ENCODE assay signal across 9 cellular contexts in genomic region chr6:28217890-28218289, GRCh38. TPM values are rescaled to one million over a fixed set of nuclear protein-coding genes. Genes with fewer than 3 reads are reported as not detected.
DNase-seq lines count a peak whose midpoint lies in the region; ATAC-seq and TF ChIP-seq lines count a peak whose summit lies in the region.
"Had no signal": no experiment of that assay in that cellular context is flagged by ENCODE, and none has a peak within 500 bp of the region (broad histone marks: within the 10 kb centered on the region; RNA-seq: fewer than 3 reads in every experiment).

No MANE protein-coding gene starts in this region.

- H3K36me3 Mint-ChIP-seq in activated T-cell treated with anti-CD3 and anti-CD28 coated beads, Interleukin-2, amount 50 U/mL, for 72 hours (ENCODE audit: insufficient read depth in 2 of 2) = peaks cover 0 to 2% of the 10 kb centered on the region in 2 donors
- H3K36me3 Mint-ChIP-seq in glutamatergic neuron (ENCODE audit: unreplicated experiment) = no peaks in the 10 kb centered on the region

- in situ Hi-C loops in Panc1 (cut with HindIII; ENCODE audit: low pct_unique_long_range_greater_than_20kb, low sequenced_read_pairs) = no loop called here

- no peaks in the 10 kb centered on the region for H3K9me3 Mint-ChIP-seq in activated T-cell treated with anti-CD3 and anti-CD28 coated beads, Interleukin-2, amount 50 U/mL, for 72 hours
- peaks cover 7% of the 10 kb centered on the region for H3K9me3 Mint-ChIP-seq in glutamatergic neuron (ENCODE audit: unreplicated experiment)

- no peaks in the 10 kb centered on the region for H3K36me3 ChIP-seq in Panc1 (ENCODE audit: control insufficient read depth, insufficient read depth, low read length)
- no peaks in the 10 kb centered on the region for H3K36me3 ChIP-seq in smooth muscle cell (ENCODE audit: low read depth)
- H3K36me3 ChIP-seq in stomach = no peaks in the 10 kb centered on the region

- POLR2A ChIA-PET in Panc1 (lab: Charles Lee) = interaction anchor here (0.7 to 0.8 kb wide), 2 partner anchors 18 to 121 kb away, joined by 3 to 4 read pairs; no protein-coding TSS in a partner anchor

- H3K9me3 ChIP-seq in Panc1 (ENCODE audit: control insufficient read depth, insufficient read depth, low read depth, low read length) = no peaks in the 10 kb centered on the region
- H3K9me3 ChIP-seq in smooth muscle cell (replicated peaks; ENCODE audit: low read depth) = no peaks in the 10 kb centered on the region
- H3K9me3 ChIP-seq in stomach = no peaks in the 10 kb centered on the region

- no peak for DNase-seq in activated T-cell treated with anti-CD3 and anti-CD28 coated beads, Interleukin-2, amount 50 U/mL, for 72 hours
- no peak for DNase-seq in activated T-cell treated with anti-CD3 and anti-CD28 coated beads for 4 hours
- no peak for DNase-seq in Panc1 (ENCODE audit: low read depth, low spot score)
- DNase-seq in glutamatergic neuron = no peak
- DNase-seq in smooth muscle cell (lab: John Stamatoyannopoulos, UW; ENCODE audit: unreplicated experiment) = no peak
- no peak for DNase-seq in COR-L47 (lab: John Stamatoyannopoulos, UW)
- no peak for DNase-seq in SW 1271 (lab: John Stamatoyannopoulos, UW)
- no peak for DNase-seq in stomach

- no peaks in the 10 kb centered on the region for H4K20me1 ChIP-seq in smooth muscle cell (ENCODE audit: low read depth)

- H3K4me1 ChIP-seq in Panc1 (ENCODE audit: control insufficient read depth, insufficient read depth, low read length) = peaks cover 33% of the 10 kb centered on the region
- peaks cover 7% of the 10 kb centered on the region for H3K4me1 ChIP-seq in smooth muscle cell (ENCODE audit: low read depth)
- peaks cover 4 to 17% (median 15%) of the 10 kb centered on the region in 4 donors for H3K4me1 ChIP-seq in stomach

- no peak overlapping the region for H3K9ac ChIP-seq in smooth muscle cell (ENCODE audit: low read depth)

- intact Hi-C loops in Panc1 (cut with micrococcal nuclease; ENCODE audit: unreplicated experiment) (no loop called here), stomach (cut with DNase I; ENCODE audit: low total_unique reads) (no loop called here)

- no peak overlapping the region for H2AFZ ChIP-seq in smooth muscle cell (ENCODE audit: low read depth)

- BruUV-seq in Panc1 (replicated peaks; lab: Mats Ljungman, UMichigan) = no TSS peak

- peak overlapping the region; percentile 97 for H3K4me2 ChIP-seq in smooth muscle cell

- H3K27me3 ChIP-seq in Panc1 (ENCODE audit: control insufficient read depth, insufficient read depth, low read length) = no peaks in the 10 kb centered on the region
- H3K27me3 ChIP-seq in smooth muscle cell (ENCODE audit: low read depth) = peaks cover 50% of the 10 kb centered on the region
- peaks cover 0 to 74% (median 14%) of the 10 kb centered on the region in 3 donors for H3K27me3 ChIP-seq in stomach

- TF ChIP-seq POLR2A in stomach (IDR thresholded peaks at IDR 0.05) = no peak

- H3F3A ChIP-seq in smooth muscle cell (ENCODE audit: low read depth) = no peaks in the 10 kb centered on the region

- H3K4me3 Mint-ChIP-seq in activated T-cell treated with anti-CD3 and anti-CD28 coated beads, Interleukin-2, amount 50 U/mL, for 72 hours = peak overlapping the region; percentile 83 to 90
- H3K4me3 Mint-ChIP-seq in glutamatergic neuron (ENCODE audit: unreplicated experiment) = peak overlapping the region; percentile 87

- H3K4me3 ChIP-seq in Panc1 (ENCODE audit: low read depth in 2 of 2, low read length in 2 of 2) (peak overlapping the region; percentile 55 to 77), smooth muscle cell (peak overlapping the region; percentile 80), stomach (peak overlapping the region in 2 of 4 donors; percentile 66 to 69)

- H3K79me2 ChIP-seq in smooth muscle cell (ENCODE audit: low read depth) = no peaks in the 10 kb centered on the region

- peaks cover 84% of the 10 kb centered on the region for H3K27me3 Mint-ChIP-seq in activated T-cell treated with anti-CD3 and anti-CD28 coated beads, Interleukin-2, amount 50 U/mL, for 72 hours (ENCODE audit: low read depth)
- peaks cover 6% of the 10 kb centered on the region for H3K27me3 Mint-ChIP-seq in glutamatergic neuron (ENCODE audit: unreplicated experiment)

- TF ChIP-seq CTCF in Panc1 (IDR thresholded peaks at IDR 0.05) (no peak), glutamatergic neuron (IDR thresholded peaks at IDR 0.05; ENCODE audit: partially characterized antibody, unreplicated experiment) (no peak), smooth muscle cell (IDR thresholded peaks at IDR 0.05; ENCODE audit: borderline replicate concordance, insufficient read depth, poor library complexity, severe bottlenecking) (no peak), stomach (IDR thresholded peaks at IDR 0.05) (no peak)

- H3K27ac ChIP-seq in Panc1 (ENCODE audit: low read length) (peak overlapping the region; percentile 92), smooth muscle cell (ENCODE audit: low read depth) (no peak overlapping the region), stomach (no peak overlapping the region)

- H3K27ac Mint-ChIP-seq in activated T-cell treated with anti-CD3 and anti-CD28 coated beads, Interleukin-2, amount 50 U/mL, for 72 hours = no peak overlapping the region
- H3K27ac Mint-ChIP-seq in glutamatergic neuron (ENCODE audit: unreplicated experiment) = no peak overlapping the region

- CTCF ChIA-PET in Panc1 (lab: Charles Lee) = no interaction called here

- ATAC-seq in activated T-cell treated with anti-CD3 and anti-CD28 coated beads, Interleukin-2, amount 50 U/mL, for 72 hours (replicated peaks in 1 of 2) = no peak
- ATAC-seq in Panc1 = no peak

- H3K4me1 Mint-ChIP-seq in activated T-cell treated with anti-CD3 and anti-CD28 coated beads, Interleukin-2, amount 50 U/mL, for 72 hours (ENCODE audit: low read depth) = peaks cover 19% of the 10 kb centered on the region
- no peaks in the 10 kb centered on the region for H3K4me1 Mint-ChIP-seq in glutamatergic neuron (ENCODE audit: low read depth, unreplicated experiment)

- no peak for TF ChIP-seq EP300 in stomach (IDR thresholded peaks at IDR 0.05)

- WGBS in smooth muscle cell (ENCODE audit: low lambda C conversion rate) = 95% methylated on average over 11 of the region's 12 CpGs
- 89 to 97% (median 94%) methylated on average over 11 to 12 of the region's 12 CpGs for WGBS in stomach, 5 donors

RNA-seq across cellular contexts. Expression of gene ZSCAN9, which starts 7.2 kb away (rescaled TPM):
- 1 to 10 TPM; 7.5 to 9.2 TPM for total RNA-seq in activated T-cell treated with anti-CD3 and anti-CD28 coated beads, Interleukin-2, amount 50 U/mL, for 72 hours
- total RNA-seq in Panc1 (2021; ENCODE audit: unreplicated experiment) (14.4 TPM), glutamatergic neuron (ENCODE audit: unreplicated experiment) (54.0 TPM), smooth muscle cell (18.3 and 18.4 TPM in 2 replicates), stomach (10 to 100 TPM in 3 of 5 donors, 1 to 10 TPM in 2; 1.8 to 37.9 (median 15.1) TPM)
- polyA plus RNA-seq in Panc1 (2012; ENCODE audit: insufficient read length) = 8.0 TPM
- polyA plus RNA-seq in smooth muscle cell (7.3 and 12.4 TPM in 2 replicates), stomach (1 to 10 TPM; 5.7 to 7.9 (median 7.0) TPM)

RNA-seq across cellular contexts. Expression of gene ZKSCAN4, which starts 34.2 kb away (rescaled TPM):
- 1 to 10 TPM; 5.1 to 7.6 TPM for total RNA-seq in activated T-cell treated with anti-CD3 and anti-CD28 coated beads, Interleukin-2, amount 50 U/mL, for 72 hours
- total RNA-seq in Panc1 (2021; ENCODE audit: unreplicated experiment) (4.4 TPM), glutamatergic neuron (ENCODE audit: unreplicated experiment) (7.7 TPM), smooth muscle cell (4.5 and 5.1 TPM in 2 replicates), stomach (1 to 10 TPM in 4 of 5 donors, under 1 TPM in 1; under 0.01 to 6.4 (median 2.0) TPM)
- 2.6 TPM for polyA plus RNA-seq in Panc1 (2012; ENCODE audit: insufficient read length)
- polyA plus RNA-seq in smooth muscle cell (5.2 TPM in 2 replicates), stomach (1 to 10 TPM; 1.8 to 3.8 (median 2.6) TPM)

RNA-seq across cellular contexts. Expression of gene NKAPL, which starts 41.2 kb away (rescaled TPM):
- total RNA-seq in activated T-cell treated with anti-CD3 and anti-CD28 coated beads, Interleukin-2, amount 50 U/mL, for 72 hours = under 1 TPM in 1 of 2 donors, not detected in 1; 0.14 TPM
- total RNA-seq in Panc1 (2021; ENCODE audit: unreplicated experiment) (not detected), glutamatergic neuron (ENCODE audit: unreplicated experiment) (0.69 TPM), smooth muscle cell (not detected in 2 replicates), stomach (under 1 TPM in 2 of 5 donors, not detected in 3; 0.45 to 0.55 TPM)
- polyA plus RNA-seq in Panc1 (2012; ENCODE audit: insufficient read length) = not detected
- polyA plus RNA-seq in smooth muscle cell (0.18 and 0.28 TPM in 2 replicates), stomach (1 to 10 TPM in 2 of 3 donors, under 1 TPM in 1; 0.87 to 4.4 (median 2.2) TPM)
- total RNA-seq: SK-MEL-5 had no signal

RNA-seq across cellular contexts. Expression of gene ZSCAN26, which starts 49.1 kb away (rescaled TPM):
- 10 to 100 TPM; 10.1 to 10.7 TPM for total RNA-seq in activated T-cell treated with anti-CD3 and anti-CD28 coated beads, Interleukin-2, amount 50 U/mL, for 72 hours
- total RNA-seq in Panc1 (2021; ENCODE audit: unreplicated experiment) (6.6 TPM), glutamatergic neuron (ENCODE audit: unreplicated experiment) (24.8 TPM), smooth muscle cell (16.1 and 22.4 TPM in 2 replicates), stomach (10 to 100 TPM; 12.2 to 46.9 (median 28.5) TPM)
- 5.9 TPM for polyA plus RNA-seq in Panc1 (2012; ENCODE audit: insufficient read length)
- polyA plus RNA-seq in smooth muscle cell (7.0 and 10.7 TPM in 2 replicates), stomach (1 to 10 TPM; 7.0 to 8.2 (median 7.2) TPM)
